ENCODE assay signal across 8 cellular contexts in the genomic region with DNA sequence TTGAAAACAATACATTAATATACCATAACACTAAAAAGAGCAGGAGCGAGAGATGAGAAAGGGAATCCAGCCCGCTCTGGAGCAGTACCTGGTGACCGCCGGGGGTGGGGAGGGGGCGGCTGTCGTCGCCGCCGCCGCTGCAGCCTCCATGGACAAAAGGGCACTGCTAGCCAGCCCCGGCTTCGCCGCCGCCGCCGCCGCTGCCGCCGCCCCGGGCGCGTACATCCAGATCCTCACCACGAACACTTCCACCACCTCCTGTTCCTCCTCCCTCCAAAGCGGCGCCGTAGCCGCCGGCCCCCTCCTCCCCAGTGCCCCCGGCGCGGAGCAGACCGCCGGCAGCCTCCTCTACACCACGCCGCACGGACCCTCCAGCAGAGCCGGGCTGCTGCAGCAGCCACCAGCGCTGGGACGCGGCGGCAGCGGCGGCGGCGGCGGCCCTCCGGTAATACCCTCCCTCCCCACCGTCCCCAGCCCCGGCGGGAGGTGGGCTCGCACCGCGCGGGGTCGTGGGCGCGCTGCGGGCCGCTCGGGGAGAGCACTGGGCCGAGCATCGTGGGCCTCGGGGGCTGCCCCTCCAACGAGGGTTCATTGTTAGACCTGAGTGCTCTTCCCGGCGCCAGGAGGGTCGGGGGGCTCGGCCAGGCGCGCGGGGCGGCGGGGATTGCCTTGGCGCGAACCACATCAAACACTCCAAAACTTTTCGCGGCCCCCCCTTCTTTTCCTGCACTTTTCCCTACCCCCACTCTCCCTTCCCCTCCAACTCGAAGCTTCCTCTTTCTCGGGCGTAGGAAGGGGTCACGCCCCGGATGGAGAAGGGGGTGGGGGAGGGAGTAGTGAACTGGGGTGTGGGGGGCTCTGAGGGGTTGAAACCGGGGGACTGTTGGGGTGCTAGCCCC. TPM values are rescaled to one million over a fixed set of nuclear protein-coding genes. Genes with fewer than 3 reads are reported as not detected.
DNase-seq lines count a peak whose midpoint lies in the region; ATAC-seq, FAIRE-seq and TF ChIP-seq lines count a peak whose summit lies in the region.

No MANE protein-coding gene starts in this region.

- no peaks in the 10 kb centered on the region for H3K36me3 ChIP-seq in CD4-positive, alpha-beta memory T cell (ENCODE audit: insufficient read depth, low read length)
- no peaks in the 10 kb centered on the region for H3K36me3 ChIP-seq in Peyer's patch

- H3K4me3 Mint-ChIP-seq in CD4-positive, alpha-beta memory T cell = peak overlapping the region; percentile 89 to 97 (median 92)

- H3K27ac ChIP-seq in CD4-positive, alpha-beta memory T cell (ENCODE audit: low read depth, low read length) = peak overlapping the region; percentile 73
- peak overlapping the region; percentile 73 to 95 (median 88) for H3K27ac ChIP-seq in Peyer's patch

- CTCF ChIA-PET in CD4-positive, alpha-beta memory T cell (lab: Charles Lee; ENCODE audit: partially characterized antibody) = interaction anchor here (0.6 to 4.0 kb wide), 3 partner anchors 56 to 109 kb away, joined by 3 to 33 read pairs (median 3); no protein-coding TSS in a partner anchor

- no peaks in the 10 kb centered on the region for H3K9me3 ChIP-seq in CD4-positive, alpha-beta memory T cell (ENCODE audit: control insufficient read depth in 1 of 2, low read length in 2 of 2)
- no peaks in the 10 kb centered on the region for H3K9me3 ChIP-seq in Peyer's patch

- H3K9me3 Mint-ChIP-seq in CD4-positive, alpha-beta memory T cell = peaks cover 0 to 3% (median 0%) of the 10 kb centered on the region in 8 donors

- intact Hi-C loops in CD4-positive, alpha-beta memory T cell (cut with micrococcal nuclease) = loop anchor here (10.0 kb wide), 1 partner anchor 1192 kb away; a partner anchor contains a TSS

- peak; percentile 0 for ATAC-seq in HG03025 (IDR thresholded peaks at IDR 0.05; ENCODE audit: low FRiP score, unreplicated experiment)
- no peak for ATAC-seq in GM18861 (IDR thresholded peaks at IDR 0.05; ENCODE audit: unreplicated experiment)

- no peak for TF ChIP-seq POLR2A in Peyer's patch (IDR thresholded peaks at IDR 0.05)

- H3K4me3 ChIP-seq in CD4-positive, alpha-beta memory T cell (ENCODE audit: low read length in 2 of 2) = peak overlapping the region; percentile 17 to 50
- peak overlapping the region; percentile 48 to 88 (median 68) for H3K4me3 ChIP-seq in Peyer's patch

- TF ChIP-seq CTCF in Peyer's patch (IDR thresholded peaks at IDR 0.05) = no peak

- no peaks in the 10 kb centered on the region for H3K27me3 ChIP-seq in CD4-positive, alpha-beta memory T cell (ENCODE audit: insufficient read depth, low read length)
- no peaks in the 10 kb centered on the region for H3K27me3 ChIP-seq in Peyer's patch

- POLR2A ChIA-PET in CD4-positive, alpha-beta memory T cell (lab: Charles Lee; ENCODE audit: partially characterized antibody) = interaction anchor here (0.7 to 5.7 kb wide), 13 partner anchors 13 to 190 kb away, joined by 3 to 179 read pairs (median 6); a partner anchor contains a TSS

- H3K36me3 Mint-ChIP-seq in CD4-positive, alpha-beta memory T cell = peaks cover 0 to 23% of the 10 kb centered on the region in 2 donors

- H3K27me3 Mint-ChIP-seq in CD4-positive, alpha-beta memory T cell = no peaks in the 10 kb centered on the region

- DNase-seq in CD4-positive, alpha-beta memory T cell = peak in 4 of 5 donors; percentile 37 to 55 (median 44)
- peak; percentile 74 to 76 (median 74) for DNase-seq in Peyer's patch
- peak; percentile 26 for DNase-seq in activated gamma-delta T cell treated with Interleukin-2 at 50 U/mL for 16 hours
- DNase-seq in globus pallidus (ENCODE audit: low spot score) = peak; percentile 26
- peak; percentile 39 for DNase-seq in occipital lobe (lab: John Stamatoyannopoulos, UW)
- peak; percentile 38 for DNase-seq in urothelium cell line (ENCODE audit: low spot score)

- H3K4me1 ChIP-seq in CD4-positive, alpha-beta memory T cell (ENCODE audit: insufficient read depth, low read length) = peaks cover 37% of the 10 kb centered on the region
- H3K4me1 ChIP-seq in Peyer's patch = peaks cover 0 to 13% (median 0%) of the 10 kb centered on the region in 4 donors

- FAIRE-seq in urothelium cell line (lab: Jason Lieb, UNC) = no peak

- H3K27ac Mint-ChIP-seq in CD4-positive, alpha-beta memory T cell = peak overlapping the region; percentile 85 to 97 (median 92)

- peaks cover 27 to 47% (median 37%) of the 10 kb centered on the region in 4 donors for H3K4me1 Mint-ChIP-seq in CD4-positive, alpha-beta memory T cell

RNA-seq across cellular contexts. Expression of a gene that starts 0.8 kb away (rescaled TPM):
- 10 to 100 TPM; 25.2 to 25.5 TPM for total RNA-seq in CD4-positive, alpha-beta memory T cell
- 1 to 10 TPM; 1.3 to 5.3 TPM for polyA plus RNA-seq in CD4-positive, alpha-beta memory T cell
- total RNA-seq in Peyer's patch = 1 to 10 TPM; 4.2 to 7.4 (median 6.9) TPM
- total RNA-seq in occipital lobe = 3.6 TPM
